ENCODE assay signal across 23 cellular contexts in the genomic region with DNA sequence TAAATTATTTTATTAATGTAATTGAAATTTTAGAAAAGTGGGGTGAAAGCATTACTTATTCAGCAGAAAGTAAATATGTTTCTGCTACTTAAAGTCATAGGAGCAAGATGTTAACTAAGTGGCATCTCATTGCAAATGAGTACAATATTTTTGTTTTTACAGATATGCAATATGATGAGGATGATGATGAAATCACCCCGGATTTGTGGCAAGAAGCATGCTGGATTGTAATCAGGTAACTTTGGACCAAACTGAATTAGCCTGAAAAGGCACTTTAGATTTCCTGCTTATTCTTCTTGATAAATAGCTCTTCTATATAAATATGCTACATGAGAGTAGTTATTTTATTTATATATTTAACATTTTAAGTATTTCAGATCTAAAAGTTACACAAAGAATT. TPM values are rescaled to one million over a fixed set of nuclear protein-coding genes. Genes with fewer than 3 reads are reported as not detected.
DNase-seq lines count a peak whose midpoint lies in the region; ATAC-seq, FAIRE-seq and TF ChIP-seq lines count a peak whose summit lies in the region.
"Had no signal": no experiment of that assay in that cellular context is flagged by ENCODE, and none has a peak within 500 bp of the region (broad histone marks: within the 10 kb centered on the region; RNA-seq: fewer than 3 reads in every experiment).

No MANE protein-coding gene starts in this region.

- TF ChIP-seq RAD21 in HepG2 (CRISPR knock-in tag; IDR thresholded peaks at IDR 0.05) (no peak), K562 (CRISPR knock-in tag; conservative IDR thresholded peaks at IDR 0.05 in 1 of 2, IDR thresholded peaks at IDR 0.05 in 1 of 2) (no peak)

- H3K4me3 Mint-ChIP-seq in WTC11 = no peak overlapping the region
- H3K4me3 Mint-ChIP-seq in activated T-helper 2 cell treated with anti-CD3 and anti-CD28 coated beads, Interferon-gamma antibody, Interleukin-2, Interleukin-4, amounts not matched to agents 10 μg/mL and 5 μg/mL and 100 μg/mL, durations not matched to agents 14 hours and 24 hours and 36 hours (ENCODE audit: low read depth) = no peak overlapping the region
- H3K4me3 Mint-ChIP-seq: B cell; CD8-positive, alpha-beta T cell; GM23338; H9 had no signal

- TF ChIP-seq EP300 in HepG2 (IDR thresholded peaks at IDR 0.05; ENCODE audit: low read depth in 2 of 2, low read length in 2 of 2) (no peak), HepG2 (CRISPR knock-in tag; IDR thresholded peaks at IDR 0.05; ENCODE audit: borderline replicate concordance) (no peak), K562 (IDR thresholded peaks at IDR 0.05; ENCODE audit: low read length) (no peak)

- no peaks in the 10 kb centered on the region for H3K9me3 Mint-ChIP-seq in WTC11
- no peaks in the 10 kb centered on the region for H3K9me3 Mint-ChIP-seq in activated T-helper 2 cell treated with anti-CD3 and anti-CD28 coated beads, Interferon-gamma antibody, Interleukin-2, Interleukin-4, amounts not matched to agents 10 μg/mL and 5 μg/mL and 100 μg/mL, durations not matched to agents 14 hours and 24 hours and 36 hours
- H3K9me3 Mint-ChIP-seq: CD4-positive, CD25-positive, alpha-beta regulatory T cell; CD8-positive, alpha-beta T cell; GM23338; H9 had no signal

- H3K9me1 ChIP-seq in K562 (ENCODE audit: control insufficient read depth, insufficient read depth, low read length) = peaks cover 6% of the 10 kb centered on the region

- no peak for ATAC-seq in HepG2
- ATAC-seq in right lobe of liver = no peak
- no peak for ATAC-seq in K562
- no peak for ATAC-seq in WTC11
- ATAC-seq: CD8-positive, alpha-beta T cell; GM12878; GM23338; HCT116 had no signal

- in situ Hi-C loops in HepG2 (cut with HindIII; ENCODE audit: extremely low pct_ligation_motif_present, low pct_unique_long_range_greater_than_20kb) = no loop called here
- in situ Hi-C loops in K562 (cut with MboI) = no loop called here

- intact Hi-C loops in HepG2 (cut with micrococcal nuclease; ENCODE audit: unreplicated experiment) (no loop called here), right lobe of liver (cut with DNase I) (no loop called here), K562 (cut with micrococcal nuclease) (no loop called here)
- intact Hi-C loops in activated T-helper 2 cell treated with anti-CD3 and anti-CD28 coated beads, Interferon-gamma antibody, Interleukin-2, Interleukin-4, amounts not matched to agents 10 μg/mL and 5 μg/mL and 100 μg/mL, durations not matched to agents 14 hours and 24 hours and 36 hours (cut with micrococcal nuclease) = no loop called here

- H4K20me1 ChIP-seq in HepG2 (ENCODE audit: insufficient read depth, low read length) = peaks cover 19% of the 10 kb centered on the region
- H4K20me1 ChIP-seq in K562 (replicated peaks; ENCODE audit: control insufficient read depth, insufficient read depth, low read length) = peaks cover 16% of the 10 kb centered on the region

- H3K4me1 ChIP-seq in HepG2 (ENCODE audit: insufficient read depth, low read length) (peaks cover 17% of the 10 kb centered on the region), right lobe of liver (peaks cover 0 to 11% (median 1%) of the 10 kb centered on the region in 4 donors), K562 (replicated peaks in 1 of 2; ENCODE audit: control insufficient read depth in 2 of 2, insufficient read depth in 2 of 2, low read length in 2 of 2) (peaks cover 13% of the 10 kb centered on the region in 2 experiments; a peak in 4 of 5 replicates)
- H3K4me1 ChIP-seq: Caco-2 had no signal

- H3K27me3 Mint-ChIP-seq in WTC11 (ENCODE audit: low read depth) = no peaks in the 10 kb centered on the region
- H3K27me3 Mint-ChIP-seq in activated T-helper 2 cell treated with anti-CD3 and anti-CD28 coated beads, Interferon-gamma antibody, Interleukin-2, Interleukin-4, amounts not matched to agents 10 μg/mL and 5 μg/mL and 100 μg/mL, durations not matched to agents 14 hours and 24 hours and 36 hours (ENCODE audit: low read depth) = no peaks in the 10 kb centered on the region
- H3K27me3 Mint-ChIP-seq: B cell; CD4-positive, CD25-positive, alpha-beta regulatory T cell had no signal

- no peak for DNase-seq in HepG2 (ENCODE audit: low spot score)
- DNase-seq in right lobe of liver = no peak
- no peak for DNase-seq in K562 (ENCODE audit: extremely low read depth in 1 of 4, low spot score in 3 of 4)
- DNase-seq in fibroblast of the conjunctiva (ENCODE audit: low read depth) = peak; percentile 6
- no peak for DNase-seq in WTC11 (ENCODE audit: low spot score)
- no peak for DNase-seq in activated T-helper 2 cell treated with anti-CD3 and anti-CD28 coated beads, Interferon-gamma antibody, Interleukin-2, Interleukin-4, amounts not matched to agents 10 μg/mL and 5 μg/mL and 100 μg/mL, durations not matched to agents 14 hours and 24 hours and 36 hours (ENCODE audit: low spot score)
- no peak for DNase-seq in T-helper 2 cell
- DNase-seq: Caco-2; CD4-positive, CD25-positive, alpha-beta regulatory T cell; CD8-positive, alpha-beta T cell; DMS153; DND-41; GDM1; H9 had no signal

- H3K36me3 Mint-ChIP-seq in WTC11 = peaks cover 36% of the 10 kb centered on the region
- H3K36me3 Mint-ChIP-seq in activated T-helper 2 cell treated with anti-CD3 and anti-CD28 coated beads, Interferon-gamma antibody, Interleukin-2, Interleukin-4, amounts not matched to agents 10 μg/mL and 5 μg/mL and 100 μg/mL, durations not matched to agents 14 hours and 24 hours and 36 hours (ENCODE audit: low read depth) = peaks cover 75% of the 10 kb centered on the region

- H3K79me2 ChIP-seq in HepG2 (ENCODE audit: insufficient read depth, low read length) = peaks cover 66% of the 10 kb centered on the region
- peaks cover 98% of the 10 kb centered on the region for H3K79me2 ChIP-seq in K562 (ENCODE audit: control insufficient read depth, insufficient read depth, low read length)

- no peak for TF ChIP-seq POLR2A in HepG2 (IDR thresholded peaks at IDR 0.05; ENCODE audit: insufficient read depth in 1 of 2, low read depth in 2 of 2, low read length in 2 of 2)
- no peak for TF ChIP-seq POLR2A in right lobe of liver (IDR thresholded peaks at IDR 0.05)
- no peak for TF ChIP-seq POLR2A in K562 (conservative IDR thresholded peaks at IDR 0.05)

- H3K4me3 ChIP-seq in HepG2 (replicated peaks in 1 of 3; ENCODE audit: insufficient read depth in 1 of 3, low read depth in 2 of 3, low read length in 3 of 3) (no peak overlapping the region), right lobe of liver (no peak overlapping the region), K562 (no peak overlapping the region)
- H3K4me3 ChIP-seq: BLaER1, GM12878, GM23338 had no signal

- FAIRE-seq in HepG2 (lab: Jason Lieb, UNC) = no peak
- no peak for FAIRE-seq in K562 (lab: Jason Lieb, UNC)
- FAIRE-seq: A204.1, GM12878, GM19239 had no signal

- whole genome bisulfite sequencing in HepG2 (ENCODE audit: low lambda C conversion rate) = 91% methylated on average over 1 of the region's 1 CpG
- 48% methylated on average over 1 of the region's 1 CpG for WGBS in right lobe of liver (ENCODE audit: insufficient coverage, low coverage, low lambda C conversion rate, missing lambda C conversion rate)
- WGBS in K562 (ENCODE audit: insufficient coverage, low coverage, missing lambda C conversion rate) = 55% methylated on average over 1 of the region's 1 CpG

- TF ChIP-seq CTCF in HepG2 (CRISPR knock-in tag; IDR thresholded peaks at IDR 0.05) (no peak), right lobe of liver (IDR thresholded peaks at IDR 0.05) (no peak), K562 (IDR thresholded peaks at IDR 0.05 in 2 of 3, conservative IDR thresholded peaks at IDR 0.05 in 1 of 3; ENCODE audit: insufficient read depth in 2 of 3, low read depth in 1 of 3, low read length in 3 of 3) (no peak), WTC11 (IDR thresholded peaks at IDR 0.05) (no peak)

- peaks cover 5% of the 10 kb centered on the region; the same call in 1 of the 2 replicates for H3K4me1 Mint-ChIP-seq in WTC11
- peaks cover 33% of the 10 kb centered on the region for H3K4me1 Mint-ChIP-seq in activated T-helper 2 cell treated with anti-CD3 and anti-CD28 coated beads, Interferon-gamma antibody, Interleukin-2, Interleukin-4, amounts not matched to agents 10 μg/mL and 5 μg/mL and 100 μg/mL, durations not matched to agents 14 hours and 24 hours and 36 hours (ENCODE audit: low read depth)
- H3K4me1 Mint-ChIP-seq: GM23338 had no signal

- H3K9ac ChIP-seq in HepG2 (ENCODE audit: insufficient read depth, low read depth, low read length) (no peak overlapping the region), K562 (ENCODE audit: insufficient read depth in 1 of 2, low read depth in 2 of 2, low read length in 2 of 2) (no peak overlapping the region)
- H3K9ac ChIP-seq: BLaER1 had no signal

- BruUV-seq in HepG2 (replicated peaks; lab: Mats Ljungman, UMichigan) = no TSS peak
- BruUV-seq in K562 (replicated peaks; lab: Mats Ljungman, UMichigan) = no TSS peak

- H3K9me3 ChIP-seq in HepG2 (ENCODE audit: low read length) (no peaks in the 10 kb centered on the region), right lobe of liver (no peaks in the 10 kb centered on the region), K562 (replicated peaks; ENCODE audit: control insufficient read depth, insufficient read depth, low read depth, low read length) (no peaks in the 10 kb centered on the region)
- H3K9me3 ChIP-seq: BLaER1, Caco-2 had no signal

- POLR2A ChIA-PET in HepG2 (lab: Yijun Ruan, JAX) = interaction anchor here (4.0 kb wide), 1 partner anchor 8 kb away, joined by 17 read pairs; the partner anchor contains the start of genes NOA1 and POLR2B
- POLR2A ChIA-PET in K562 (lab: Yijun Ruan, JAX) = no interaction called here
- POLR2A ChIA-PET in WTC11 (lab: Charles Lee) = no interaction called here

- H3K4me2 ChIP-seq in HepG2 (ENCODE audit: low read depth, low read length) (no peak overlapping the region), K562 (ENCODE audit: insufficient read depth, low read length) (no peak overlapping the region)
- H3K4me2 ChIP-seq: BLaER1, GM23338 had no signal

- no peaks in the 10 kb centered on the region for H3K27me3 ChIP-seq in HepG2 (ENCODE audit: control insufficient read depth in 1 of 2, insufficient read depth in 2 of 2, low read length in 2 of 2)
- H3K27me3 ChIP-seq in right lobe of liver = no peaks in the 10 kb centered on the region
- no peaks in the 10 kb centered on the region for H3K27me3 ChIP-seq in K562 (ENCODE audit: control insufficient read depth in 2 of 2, insufficient read depth in 2 of 2, low read length in 2 of 2)
- H3K27me3 ChIP-seq: BLaER1 had no signal

- H2AFZ ChIP-seq in HepG2 (ENCODE audit: low read length) (no peak overlapping the region), K562 (ENCODE audit: low read depth, low read length) (no peak overlapping the region)
- H2AFZ ChIP-seq: GM23338 had no signal

- H3K36me3 ChIP-seq in HepG2 (replicated peaks in 1 of 2; ENCODE audit: control insufficient read depth in 1 of 2, insufficient read depth in 2 of 2, low read length in 2 of 2) (peaks cover 12 to 53% of the 10 kb centered on the region in 2 experiments), right lobe of liver (peaks cover 0 to 25% (median 12%) of the 10 kb centered on the region in 4 donors), K562 (ENCODE audit: control insufficient read depth, insufficient read depth, low read length) (peaks cover 83% of the 10 kb centered on the region)

- no peak overlapping the region for H3K27ac Mint-ChIP-seq in WTC11
- H3K27ac Mint-ChIP-seq in activated T-helper 2 cell treated with anti-CD3 and anti-CD28 coated beads, Interferon-gamma antibody, Interleukin-2, Interleukin-4, amounts not matched to agents 10 μg/mL and 5 μg/mL and 100 μg/mL, durations not matched to agents 14 hours and 24 hours and 36 hours = no peak overlapping the region
- H3K27ac Mint-ChIP-seq: B cell; CD4-positive, CD25-positive, alpha-beta regulatory T cell; CD8-positive, alpha-beta T cell; GM23338; H9 had no signal

- H3K27ac ChIP-seq in HepG2 (ENCODE audit: extremely low read length, insufficient read depth, low read length) (no peak overlapping the region), right lobe of liver (no peak overlapping the region), K562 (ENCODE audit: extremely low read depth, low read depth, low read length) (no peak overlapping the region)
- H3K27ac ChIP-seq: 22Rv1, BLaER1, C4-2B had no signal

- CTCF ChIA-PET in HepG2 (lab: Yijun Ruan, JAX; ENCODE audit: low intra/inter-chr PET ratio, low total read pairs) (no interaction called here), K562 (lab: Yijun Ruan, JAX; ENCODE audit: low intra/inter-chr PET ratio) (no interaction called here), WTC11 (lab: Charles Lee) (no interaction called here)

RNA-seq across cellular contexts. Expression of gene POLR2B, which starts 7.5 kb away (rescaled TPM):
- total RNA-seq in HepG2 (2016; rRNA removed; fragmentation: Illumina TruSeq; extraction: Trizol) (116 and 173 TPM in 2 replicates), right lobe of liver (10 to 100 TPM; 24.6 to 37.1 (median 27.3) TPM), K562 (2014; rRNA removed) (118 and 142 TPM in 2 replicates), K562 (2014; rRNA removed; fragmentation: Illumina TruSeq; extraction: Trizol) (158 and 177 TPM in 2 replicates), K562 (2015; rRNA removed; fragmentation: Illumina TruSeq; extraction: Trizol) (143 and 154 TPM in 2 replicates), K562 (2021) (134 TPM in 2 replicates), WTC11 (2021) (97.0 to 117 TPM (median 98.1 TPM) in 3 replicates)
- 5.7 and 7.8 TPM in 2 replicates for total RNA-seq in HepG2 (2016; cell fraction: cytosol; rRNA removed; fragmentation: Illumina TruSeq; extraction: Trizol; ENCODE audit: low read depth)
- total RNA-seq in HepG2 (2016; cell fraction: insoluble cytoplasmic fraction; rRNA removed; fragmentation: Illumina TruSeq; extraction: Trizol) = 121 and 171 TPM in 2 replicates
- total RNA-seq in HepG2 (2016; cell fraction: membrane; rRNA removed; fragmentation: Illumina TruSeq; extraction: Trizol) = 17.6 and 18.4 TPM in 2 replicates
- total RNA-seq in HepG2 (2016; cell fraction: nucleus; rRNA removed; fragmentation: Illumina TruSeq; extraction: Trizol) = 86.8 and 93.4 TPM in 2 replicates
- polyA plus RNA-seq in HepG2 (2011; rRNA removed) (58.8 and 70.6 TPM in 2 replicates), K562 (2011; rRNA removed) (192 and 208 TPM in 2 replicates), K562 (2014; fragmentation: Illumina TruSeq; extraction: Trizol) (136 and 140 TPM in 2 replicates), K562 (2014; fragmentation: Nextera tagmentation; extraction: Ambion mirVana) (100 to 1,000 TPM in 1 of 2 experiments, 10 to 100 TPM in 1; 60.9 to 108 TPM), K562 (2014; rRNA removed) (128 and 147 TPM in 2 replicates)
- 25.1 and 35.1 TPM in 2 replicates for polyA plus RNA-seq in HepG2 (2011; cell fraction: cytosol; rRNA removed)
- polyA plus RNA-seq in HepG2 (2011; cell fraction: nucleus; rRNA removed) = 72.0 and 99.9 TPM in 2 replicates
- 51.0 and 61.5 TPM in 2 replicates for polyA plus RNA-seq in HepG2 (2012)
- polyA plus RNA-seq in HepG2 (2016; cell fraction: cytosol; fragmentation: Illumina TruSeq; extraction: Trizol; ENCODE audit: low read depth) = 1.6 and 1.7 TPM in 2 replicates
- 102 and 112 TPM in 2 replicates for polyA plus RNA-seq in HepG2 (2016; cell fraction: insoluble cytoplasmic fraction; fragmentation: Illumina TruSeq; extraction: Trizol; ENCODE audit: low read depth)
- polyA plus RNA-seq in HepG2 (2016; cell fraction: membrane; fragmentation: Illumina TruSeq; extraction: Trizol; ENCODE audit: low read depth) = 4.2 and 5.0 TPM in 2 replicates
- polyA plus RNA-seq in HepG2 (2016; cell fraction: nucleus; fragmentation: Illumina TruSeq; extraction: Trizol; ENCODE audit: insufficient read depth, low read depth) = 114 and 116 TPM in 2 replicates
- polyA minus RNA-seq in HepG2 (2011; rRNA and poly(A)+ RNA removed; ENCODE audit: low replicate concordance) = 35.9 and 41.1 TPM in 2 replicates
- polyA minus RNA-seq in HepG2 (2011; cell fraction: cytosol; rRNA and poly(A)+ RNA removed) = 34.6 and 36.8 TPM in 2 replicates
- 84.8 and 90.8 TPM in 2 replicates for polyA minus RNA-seq in HepG2 (2011; cell fraction: nucleus; rRNA and poly(A)+ RNA removed)
- 125 and 404 TPM in 2 replicates for total RNA-seq in K562 (2011; cell fraction: chromatin; rRNA removed; ENCODE audit: low replicate concordance)
- 50.9 and 59.2 TPM in 2 replicates for total RNA-seq in K562 (2011; cell fraction: nucleolus; rRNA removed)
- 92.2 and 102 TPM in 2 replicates for total RNA-seq in K562 (2011; cell fraction: nucleoplasm; rRNA removed)
- 43.2 and 88.2 TPM in 2 replicates for polyA plus RNA-seq in K562 (2011; cell fraction: cytosol; rRNA removed)
- polyA plus RNA-seq in K562 (2011; cell fraction: nucleus; rRNA removed) = 195 and 415 TPM in 2 replicates
- polyA plus RNA-seq in K562 (2012) = 92.3 and 108 TPM in 2 replicates
- polyA minus RNA-seq in K562 (2011; rRNA and poly(A)+ RNA removed) = 237 and 245 TPM in 2 replicates
- 61.9 and 62.2 TPM in 2 replicates for polyA minus RNA-seq in K562 (2011; cell fraction: cytosol; rRNA and poly(A)+ RNA removed)
- polyA minus RNA-seq in K562 (2011; cell fraction: nucleus; rRNA and poly(A)+ RNA removed) = 61.3 and 147 TPM in 2 replicates
- total RNA-seq in activated T-helper 2 cell treated with anti-CD3 and anti-CD28 coated beads, Interferon-gamma antibody, Interleukin-2, Interleukin-4, amounts not matched to agents 10 μg/mL and 5 μg/mL and 100 μg/mL, durations not matched to agents 14 hours and 24 hours and 36 hours = 153 and 155 TPM in 2 replicates

RNA-seq across cellular contexts. Expression of gene NOA1, which starts 8.8 kb away (rescaled TPM):
- total RNA-seq in HepG2 (2016; rRNA removed; fragmentation: Illumina TruSeq; extraction: Trizol) (17.3 and 17.9 TPM in 2 replicates), right lobe of liver (10 to 100 TPM in 2 of 6 experiments, 1 to 10 TPM in 4; 4.7 to 12.7 (median 5.8) TPM), K562 (2014; rRNA removed) (26.6 and 28.2 TPM in 2 replicates), K562 (2014; rRNA removed; fragmentation: Illumina TruSeq; extraction: Trizol) (11.9 and 12.3 TPM in 2 replicates), K562 (2015; rRNA removed; fragmentation: Illumina TruSeq; extraction: Trizol) (13.5 and 14.7 TPM in 2 replicates), K562 (2021) (25.4 and 25.7 TPM in 2 replicates), WTC11 (2021) (32.5 to 35.7 TPM (median 33.0 TPM) in 3 replicates)
- total RNA-seq in HepG2 (2016; cell fraction: cytosol; rRNA removed; fragmentation: Illumina TruSeq; extraction: Trizol; ENCODE audit: low read depth) = 6.2 and 6.5 TPM in 2 replicates
- 16.6 and 19.0 TPM in 2 replicates for total RNA-seq in HepG2 (2016; cell fraction: insoluble cytoplasmic fraction; rRNA removed; fragmentation: Illumina TruSeq; extraction: Trizol)
- total RNA-seq in HepG2 (2016; cell fraction: membrane; rRNA removed; fragmentation: Illumina TruSeq; extraction: Trizol) = 15.0 and 16.7 TPM in 2 replicates
- 10.8 and 13.0 TPM in 2 replicates for total RNA-seq in HepG2 (2016; cell fraction: nucleus; rRNA removed; fragmentation: Illumina TruSeq; extraction: Trizol)
- polyA plus RNA-seq in HepG2 (2011; rRNA removed) (16.8 and 19.0 TPM in 2 replicates), K562 (2011; rRNA removed) (16.7 and 21.4 TPM in 2 replicates), K562 (2014; fragmentation: Illumina TruSeq; extraction: Trizol) (16.5 and 17.4 TPM in 2 replicates), K562 (2014; fragmentation: Nextera tagmentation; extraction: Ambion mirVana) (1 to 10 TPM; 2.6 to 3.9 TPM), K562 (2014; rRNA removed) (22.1 and 24.6 TPM in 2 replicates)
- polyA plus RNA-seq in HepG2 (2011; cell fraction: cytosol; rRNA removed) = 15.0 and 18.8 TPM in 2 replicates
- polyA plus RNA-seq in HepG2 (2011; cell fraction: nucleus; rRNA removed) = 10.9 and 13.5 TPM in 2 replicates
- polyA plus RNA-seq in HepG2 (2012) = 17.0 and 17.3 TPM in 2 replicates
- 5.1 and 5.7 TPM in 2 replicates for polyA plus RNA-seq in HepG2 (2016; cell fraction: cytosol; fragmentation: Illumina TruSeq; extraction: Trizol; ENCODE audit: low read depth)
- polyA plus RNA-seq in HepG2 (2016; cell fraction: insoluble cytoplasmic fraction; fragmentation: Illumina TruSeq; extraction: Trizol; ENCODE audit: low read depth) = 16.4 and 16.8 TPM in 2 replicates
- polyA plus RNA-seq in HepG2 (2016; cell fraction: membrane; fragmentation: Illumina TruSeq; extraction: Trizol; ENCODE audit: low read depth) = 10.3 and 12.9 TPM in 2 replicates
- 12.3 and 12.6 TPM in 2 replicates for polyA plus RNA-seq in HepG2 (2016; cell fraction: nucleus; fragmentation: Illumina TruSeq; extraction: Trizol; ENCODE audit: insufficient read depth, low read depth)
- 10.2 and 23.1 TPM in 2 replicates for polyA minus RNA-seq in HepG2 (2011; rRNA and poly(A)+ RNA removed; ENCODE audit: low replicate concordance)
- polyA minus RNA-seq in HepG2 (2011; cell fraction: cytosol; rRNA and poly(A)+ RNA removed) = 13.4 and 16.5 TPM in 2 replicates
- polyA minus RNA-seq in HepG2 (2011; cell fraction: nucleus; rRNA and poly(A)+ RNA removed) = 8.9 and 10.9 TPM in 2 replicates
- 7.9 and 14.0 TPM in 2 replicates for total RNA-seq in K562 (2011; cell fraction: chromatin; rRNA removed; ENCODE audit: low replicate concordance)
- total RNA-seq in K562 (2011; cell fraction: nucleolus; rRNA removed) = 14.3 and 17.8 TPM in 2 replicates
- 11.2 and 12.8 TPM in 2 replicates for total RNA-seq in K562 (2011; cell fraction: nucleoplasm; rRNA removed)
- 19.8 and 26.9 TPM in 2 replicates for polyA plus RNA-seq in K562 (2011; cell fraction: cytosol; rRNA removed)
- polyA plus RNA-seq in K562 (2011; cell fraction: nucleus; rRNA removed) = 12.2 and 14.7 TPM in 2 replicates
- polyA plus RNA-seq in K562 (2012) = 14.5 and 32.7 TPM in 2 replicates
- polyA minus RNA-seq in K562 (2011; rRNA and poly(A)+ RNA removed) = 16.5 and 21.0 TPM in 2 replicates
- 12.8 and 14.0 TPM in 2 replicates for polyA minus RNA-seq in K562 (2011; cell fraction: cytosol; rRNA and poly(A)+ RNA removed)
- 11.0 and 15.3 TPM in 2 replicates for polyA minus RNA-seq in K562 (2011; cell fraction: nucleus; rRNA and poly(A)+ RNA removed)
- 16.5 and 18.1 TPM in 2 replicates for total RNA-seq in activated T-helper 2 cell treated with anti-CD3 and anti-CD28 coated beads, Interferon-gamma antibody, Interleukin-2, Interleukin-4, amounts not matched to agents 10 μg/mL and 5 μg/mL and 100 μg/mL, durations not matched to agents 14 hours and 24 hours and 36 hours

Comparison
In these comparisons a context has a peak if more than half of its experiments do, and no peak if none do; other contexts are left out.
1. Of the 241 proteins assayed by ChIP-seq in both HepG2 and K562: peak only in HepG2: CEBPB; only in K562: CEBPG; in both: none; in neither: 238; mixed calls (peak in some experiments, not most) for 1.